In genomic region chr17:80857721-80858171, GRCh38 we compare ENCODE assay signal across 1 cellular context.
TF ChIP-seq lines count a peak whose summit lies in the region.

No MANE protein-coding gene starts in this region.

TF ChIP-seq in SK-N-SH, 30 proteins besides CTCF, POLR2A, EP300 and RAD21 (continued from another document):
- no peak for TF ChIP-seq TAF1 (IDR thresholded peaks at IDR 0.05; ENCODE audit: borderline replicate concordance, low read depth, low read length)
- TF ChIP-seq FOXM1 (IDR thresholded peaks at IDR 0.05; ENCODE audit: low read depth) = no peak
- TF ChIP-seq GATA2 (CRISPR knock-in tag; IDR thresholded peaks at IDR 0.05) = no peak
- TF ChIP-seq FOXJ3 (CRISPR knock-in tag; IDR thresholded peaks at IDR 0.05) = no peak
- TF ChIP-seq TCF12 (IDR thresholded peaks at IDR 0.05) = no peak
- TF ChIP-seq NFIC (IDR thresholded peaks at IDR 0.05; ENCODE audit: borderline replicate concordance) = no peak
- no peak for TF ChIP-seq RCOR1 (IDR thresholded peaks at IDR 0.05; ENCODE audit: low read length)
- TF ChIP-seq MXI1 (IDR thresholded peaks at IDR 0.05; ENCODE audit: low read depth, low read length) = no peak
- no peak for TF ChIP-seq RXRA (IDR thresholded peaks at IDR 0.05; ENCODE audit: borderline replicate concordance, low read depth)
- no peak for TF ChIP-seq USF1 (IDR thresholded peaks at IDR 0.05; ENCODE audit: borderline replicate concordance, low read depth)
- no peak for TF ChIP-seq MEF2A (IDR thresholded peaks at IDR 0.05; ENCODE audit: borderline replicate concordance, low read depth)
TF ChIP-seq in SK-N-SH: peak in this region for 0.
